34 cellular contexts compared by ENCODE assay signal in genomic region chr11:8927233-8927632, GRCh38. TPM values are rescaled to one million over a fixed set of nuclear protein-coding genes. Genes with fewer than 3 reads are reported as not detected.
"Had no signal": no experiment of that assay in that cellular context is flagged by ENCODE, and none has a peak within 500 bp of the region (broad histone marks: within the 10 kb centered on the region; RNA-seq: fewer than 3 reads in every experiment).

No MANE protein-coding gene starts in this region.

- H3K27ac Mint-ChIP-seq: activated CD4-positive, alpha-beta T cell treated with anti-CD3 and anti-CD28 coated beads for 36 hours; activated CD4-positive, alpha-beta T cell treated with anti-CD3 and anti-CD28 coated beads, Interleukin-2, amount 10 ng/mL, durations not matched to agents 7 days and 5 days; activated CD8-positive, alpha-beta T cell treated with anti-CD3 and anti-CD28 coated beads, Interleukin-2, amount 10 ng/mL, durations not matched to agents 7 days and 5 days; activated naive CD4-positive, alpha-beta T cell treated with anti-CD3 and anti-CD28 coated beads for 36 hours; activated T-cell treated with anti-CD3 and anti-CD28 coated beads, Interleukin-2, amount 50 U/mL, for 24 hours; activated T-helper 1 cell treated with anti-CD3 and anti-CD28 coated beads, Interleukin-12 subunit alpha, Interleukin-12 subunit beta, Interleukin-2, Interleukin-4 antibody, amounts not matched to agents 30 ng/mL and 10 ng/mL and 1 ng/mL, durations not matched to agents 14 hours and 24 hours and 36 hours; T-helper 1 cell treated with Interleukin-12 subunit alpha and Interleukin-12 subunit beta and Interleukin-4 antibody, amounts not matched to agents 30 μg/mL and 1 μg/mL, for 36 hours; T-helper 2 cell treated with Interferon-gamma antibody and Interleukin-4, amounts not matched to agents 5 μg/mL and 100 μg/mL, for 36 hours had no signal

- H3K9ac ChIP-seq: KMS-11 had no signal

- ATAC-seq: activated CD4-positive, alpha-beta T cell treated with anti-CD3 and anti-CD28 coated beads for 36 hours; activated CD4-positive, CD25-positive, alpha-beta regulatory T cell treated with anti-CD3 and anti-CD28 coated beads, Interleukin-2, amount 50 U/mL, for 24 hours; activated CD8-positive, alpha-beta T cell treated with anti-CD3 and anti-CD28 coated beads, Interleukin-2, amount 10 ng/mL, durations not matched to agents 7 days and 5 days; activated naive CD4-positive, alpha-beta T cell treated with anti-CD3 and anti-CD28 coated beads, Interleukin-2, amount 50 U/mL, for 72 hours; PC-3 had no signal

- H3K4me3 Mint-ChIP-seq: activated CD4-positive, alpha-beta T cell treated with anti-CD3 and anti-CD28 coated beads for 36 hours; activated CD4-positive, alpha-beta T cell treated with anti-CD3 and anti-CD28 coated beads, Interleukin-2, amount 10 ng/mL, durations not matched to agents 7 days and 5 days; activated CD8-positive, alpha-beta T cell treated with anti-CD3 and anti-CD28 coated beads, Interleukin-2, amount 10 ng/mL, durations not matched to agents 7 days and 5 days; activated naive CD4-positive, alpha-beta T cell treated with anti-CD3 and anti-CD28 coated beads for 36 hours; activated T-cell treated with anti-CD3 and anti-CD28 coated beads, Interleukin-2, amount 50 U/mL, for 24 hours; activated T-helper 1 cell treated with anti-CD3 and anti-CD28 coated beads, Interleukin-12 subunit alpha, Interleukin-12 subunit beta, Interleukin-2, Interleukin-4 antibody, amounts not matched to agents 30 ng/mL and 10 ng/mL and 1 ng/mL, durations not matched to agents 14 hours and 24 hours and 36 hours; T-helper 1 cell treated with Interleukin-12 subunit alpha and Interleukin-12 subunit beta and Interleukin-4 antibody, amounts not matched to agents 30 μg/mL and 1 μg/mL, for 36 hours; T-helper 2 cell treated with Interferon-gamma antibody and Interleukin-4, amounts not matched to agents 5 μg/mL and 100 μg/mL, for 36 hours had no signal

- H3K27ac ChIP-seq: brain microvascular endothelial cell, KMS-11 had no signal

- H3K27me3 Mint-ChIP-seq: activated CD4-positive, alpha-beta T cell treated with anti-CD3 and anti-CD28 coated beads for 36 hours; activated CD4-positive, alpha-beta T cell treated with anti-CD3 and anti-CD28 coated beads, Interleukin-2, amount 10 ng/mL, durations not matched to agents 7 days and 5 days; activated T-cell treated with anti-CD3 and anti-CD28 coated beads, Interleukin-2, amount 50 U/mL, for 24 hours had no signal

- H3K36me3 Mint-ChIP-seq: activated naive CD4-positive, alpha-beta T cell treated with anti-CD3 and anti-CD28 coated beads, Interleukin-2, amount 50 U/mL, for 72 hours had no signal

- H3K4me2 ChIP-seq: KMS-11 had no signal

- DNase-seq: activated CD4-positive, alpha-beta T cell treated with anti-CD3 and anti-CD28 coated beads for 36 hours; activated CD4-positive, alpha-beta T cell treated with anti-CD3 and anti-CD28 coated beads, Interleukin-2, amount 10 ng/mL, durations not matched to agents 7 days and 5 days; activated CD4-positive, alpha-beta T cell treated with anti-CD3 and anti-CD28 coated beads, Interleukin-2, amount 50 U/mL, for 48 hours; activated CD8-positive, alpha-beta T cell treated with anti-CD3 and anti-CD28 coated beads, Interleukin-2, amount 10 ng/mL, durations not matched to agents 7 days and 5 days; activated gamma-delta T cell treated with Interleukin-2 at 50 U/mL for 16 hours; activated naive CD4-positive, alpha-beta T cell treated with anti-CD3 and anti-CD28 coated beads for 36 hours; activated T-cell treated with anti-CD3 and anti-CD28 coated beads, Interleukin-2, amount 50 U/mL, for 24 hours; amniotic stem cell; aorta; brain microvascular endothelial cell; central memory CD4-positive, alpha-beta T cell; MM.1S; MV-4-11; NCI-H1092; NCI-H1436 treated with DMSO at 0.1 percent for 48 hours; NCI-H187; NCI-H2029 treated with DMSO at 0.1 percent for 48 hours; NCI-H2107; NCI-H226; NCI-H446 treated with DMSO at 0.1 percent for 48 hours; NCI-H524; NCI-H69; PC-3; Right ventricle myocardium superior had no signal

- H3K9me3 Mint-ChIP-seq: activated CD4-positive, alpha-beta T cell treated with anti-CD3 and anti-CD28 coated beads, Interleukin-2, amount 10 ng/mL, durations not matched to agents 7 days and 5 days; activated naive CD4-positive, alpha-beta T cell treated with anti-CD3 and anti-CD28 coated beads for 36 hours; activated naive CD4-positive, alpha-beta T cell treated with anti-CD3 and anti-CD28 coated beads, Interleukin-2, amount 50 U/mL, for 72 hours; activated T-cell treated with anti-CD3 and anti-CD28 coated beads, Interleukin-2, amount 50 U/mL, for 24 hours; activated T-helper 1 cell treated with anti-CD3 and anti-CD28 coated beads, Interleukin-12 subunit alpha, Interleukin-12 subunit beta, Interleukin-2, Interleukin-4 antibody, amounts not matched to agents 30 ng/mL and 10 ng/mL and 1 ng/mL, durations not matched to agents 14 hours and 24 hours and 36 hours; T-helper 1 cell treated with Interleukin-12 subunit alpha and Interleukin-12 subunit beta and Interleukin-4 antibody, amounts not matched to agents 30 μg/mL and 1 μg/mL, for 36 hours; T-helper 2 cell treated with Interferon-gamma antibody and Interleukin-4, amounts not matched to agents 5 μg/mL and 100 μg/mL, for 36 hours had no signal

- H3K27me3 ChIP-seq: brain microvascular endothelial cell had no signal

- FAIRE-seq: colon, TTC549 had no signal

- H3K4me1 Mint-ChIP-seq: activated CD4-positive, alpha-beta T cell treated with anti-CD3 and anti-CD28 coated beads for 36 hours; activated CD4-positive, alpha-beta T cell treated with anti-CD3 and anti-CD28 coated beads, Interleukin-2, amount 10 ng/mL, durations not matched to agents 7 days and 5 days had no signal

RNA-seq across cellular contexts. Expression of gene C11orf16, which starts 5.5 kb away (rescaled TPM):
- total RNA-seq: activated CD4-positive, alpha-beta T cell treated with anti-CD3 and anti-CD28 coated beads for 36 hours; activated CD4-positive, alpha-beta T cell treated with anti-CD3 and anti-CD28 coated beads, Interleukin-2, amount 10 ng/mL, durations not matched to agents 7 days and 5 days; activated CD8-positive, alpha-beta T cell treated with anti-CD3 and anti-CD28 coated beads, Interleukin-2, amount 10 ng/mL, durations not matched to agents 7 days and 5 days; activated naive CD4-positive, alpha-beta T cell treated with anti-CD3 and anti-CD28 coated beads for 36 hours; activated naive CD4-positive, alpha-beta T cell treated with anti-CD3 and anti-CD28 coated beads, Interleukin-2, amount 50 U/mL, for 72 hours; activated T-helper 1 cell treated with anti-CD3 and anti-CD28 coated beads, Interleukin-12 subunit alpha, Interleukin-12 subunit beta, Interleukin-2, Interleukin-4 antibody, amounts not matched to agents 30 ng/mL and 10 ng/mL and 1 ng/mL, durations not matched to agents 14 hours and 24 hours and 36 hours; aorta; cerebellum; LHCN-M2; PC-3; Right ventricle myocardium superior had no signal
- polyA plus RNA-seq: aorta had no signal

RNA-seq across cellular contexts. Expression of gene ASCL3, which starts 15.6 kb away (rescaled TPM):
- total RNA-seq: activated CD4-positive, alpha-beta T cell treated with anti-CD3 and anti-CD28 coated beads for 36 hours; activated CD4-positive, alpha-beta T cell treated with anti-CD3 and anti-CD28 coated beads, Interleukin-2, amount 10 ng/mL, durations not matched to agents 7 days and 5 days; activated CD8-positive, alpha-beta T cell treated with anti-CD3 and anti-CD28 coated beads, Interleukin-2, amount 10 ng/mL, durations not matched to agents 7 days and 5 days; activated naive CD4-positive, alpha-beta T cell treated with anti-CD3 and anti-CD28 coated beads for 36 hours; activated naive CD4-positive, alpha-beta T cell treated with anti-CD3 and anti-CD28 coated beads, Interleukin-2, amount 50 U/mL, for 72 hours; activated T-helper 1 cell treated with anti-CD3 and anti-CD28 coated beads, Interleukin-12 subunit alpha, Interleukin-12 subunit beta, Interleukin-2, Interleukin-4 antibody, amounts not matched to agents 30 ng/mL and 10 ng/mL and 1 ng/mL, durations not matched to agents 14 hours and 24 hours and 36 hours; aorta; cerebellum; LHCN-M2; PC-3; Right ventricle myocardium superior had no signal
- polyA plus RNA-seq: aorta had no signal
